In the genomic region with DNA sequence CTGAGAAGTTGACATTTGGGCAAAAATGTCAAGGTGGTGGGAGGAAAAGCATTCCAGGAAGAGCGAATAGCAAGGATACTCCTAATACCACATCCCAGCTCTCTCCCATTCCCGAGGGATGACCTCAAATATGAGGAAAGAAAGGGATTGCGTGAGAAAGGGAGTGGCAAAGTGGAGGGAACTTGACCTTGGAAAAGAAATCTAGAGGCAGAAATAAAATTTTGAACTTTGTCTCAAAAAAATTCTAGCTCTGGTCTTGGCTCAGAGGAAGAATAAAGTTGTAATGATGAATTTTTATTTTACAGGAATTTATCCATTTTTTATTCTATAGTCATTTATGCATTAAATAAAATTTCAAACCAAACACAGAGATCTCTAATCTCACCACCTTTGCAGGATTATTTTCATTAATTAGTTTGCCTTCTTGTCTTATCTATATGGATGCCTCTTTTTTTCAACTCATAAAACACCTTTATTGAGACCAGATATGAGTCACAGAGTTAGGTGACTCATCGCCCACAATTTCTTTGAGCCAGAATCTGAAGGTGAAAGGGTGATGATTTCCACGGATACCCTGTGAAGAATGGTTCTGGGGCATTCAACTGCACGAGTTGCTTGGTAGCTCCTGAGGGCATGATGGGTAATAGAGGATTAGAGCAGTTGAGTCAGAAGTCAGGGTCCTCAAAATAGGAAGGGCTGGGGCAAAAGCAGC, we compare ENCODE assay signal across 8 cellular contexts.
DNase-seq lines count a peak whose midpoint lies in the region; ATAC-seq, FAIRE-seq and TF ChIP-seq lines count a peak whose summit lies in the region.

No MANE protein-coding gene starts in this region.

- BruUV-seq in mammary epithelial cell (replicated peaks; lab: Mats Ljungman, UMichigan): no TSS peak

- in situ Hi-C loops in mammary epithelial cell (cut with MboI; ENCODE audit: low sequenced_read_pairs in 2 of 2): no loop called here

- 0 out of 6 replicates have a peak overlapping the region, but pooled peaks of 1 of the 2 experiments have one; percentile 27 for H3K27ac ChIP-seq in A549
- no peak overlapping the region for H3K27ac ChIP-seq in mammary epithelial cell (ENCODE audit: insufficient read depth, low read depth, low read length)

- TF ChIP-seq EP300 in A549 (IDR thresholded peaks at IDR 0.05): no peak

- CTCF ChIA-PET in A549 (lab: Yijun Ruan, JAX) (interaction anchor here (1.0 to 1.2 kb wide), 3 partner anchors 12 to 174 kb away, joined by 3 to 4 read pairs (median 3); no protein-coding TSS in a partner anchor), mammary epithelial cell (lab: Charles Lee; ENCODE audit: low non-redundant PET) (no interaction called here)

- peaks cover 17% of the 10 kb centered on the region for H3K4me1 ChIP-seq in A549
- peaks cover 13% of the 10 kb centered on the region for H3K4me1 ChIP-seq in mammary epithelial cell (ENCODE audit: insufficient read depth, low read length)

- H3K4me2 ChIP-seq in A549 (peak overlapping the region; percentile 38), mammary epithelial cell (ENCODE audit: insufficient read depth, low read depth, low read length) (no peak overlapping the region)

- H3K4me3 ChIP-seq in A549: no peak overlapping the region
- no peak overlapping the region for H3K4me3 ChIP-seq in mammary epithelial cell (replicated peaks in 1 of 3; ENCODE audit: insufficient read depth in 1 of 3, low read depth in 2 of 3, low read length in 3 of 3)

- no peaks in the 10 kb centered on the region for H4K20me1 ChIP-seq in mammary epithelial cell (ENCODE audit: insufficient read depth, low read length)

- H3K27me3 ChIP-seq in mammary epithelial cell (ENCODE audit: insufficient read depth, low read length): no peaks in the 10 kb centered on the region

- POLR2A ChIA-PET in A549 (lab: Yijun Ruan, JAX): no interaction called here

- ATAC-seq in A549: peak; percentile 57 to 66; a peak in 3 of 6 replicates

- WGBS in A549 (ENCODE audit: missing lambda C conversion rate): 26% methylated on average over 6 of the region's 6 CpGs
- WGBS in mammary epithelial cell (ENCODE audit: low coverage, missing lambda C conversion rate): 36% methylated on average over 6 of the region's 6 CpGs

- no peak for FAIRE-seq in A549 (lab: Jason Lieb, UNC)
- FAIRE-seq in H54 (lab: Jason Lieb, UNC): no peak

- H3K9me3 ChIP-seq in A549 (peaks cover 7% of the 10 kb centered on the region; the same call in 2 of the 3 replicates), mammary epithelial cell (replicated peaks; ENCODE audit: insufficient read depth, low read length) (no peaks in the 10 kb centered on the region)

- intact Hi-C loops in mammary epithelial cell (cut with micrococcal nuclease): no loop called here

- no peaks in the 10 kb centered on the region for H3K79me2 ChIP-seq in mammary epithelial cell (ENCODE audit: insufficient read depth, low read length)

- TF ChIP-seq POLR2A in A549 (IDR thresholded peaks at IDR 0.05; ENCODE audit: low read length): no peak
- no peak for TF ChIP-seq POLR2A in H54 (IDR thresholded peaks at IDR 0.05; ENCODE audit: low read depth, low read length)

- no peak overlapping the region for H3K9ac ChIP-seq in mammary epithelial cell (ENCODE audit: insufficient read depth, low read length)

- no peak overlapping the region for H2AFZ ChIP-seq in mammary epithelial cell (ENCODE audit: low read depth, low read length)

- TF ChIP-seq RAD21 in A549 (conservative IDR thresholded peaks at IDR 0.05 in 1 of 2, IDR thresholded peaks at IDR 0.05 in 1 of 2): no peak

- dilution Hi-C loops in mammary epithelial cell (cut with HindIII; ENCODE audit: low sequenced_read_pairs): no loop called here

- no peaks in the 10 kb centered on the region for H3K36me3 ChIP-seq in mammary epithelial cell (ENCODE audit: insufficient read depth, low read length)

- TF ChIP-seq CTCF in A549 (IDR thresholded peaks at IDR 0.05): no peak
- no peak for TF ChIP-seq CTCF in mammary epithelial cell (conservative IDR thresholded peaks at IDR 0.05 in 1 of 2, IDR thresholded peaks at IDR 0.05 in 1 of 2; ENCODE audit: extremely low read depth in 1 of 2, insufficient read depth in 1 of 2, low read depth in 1 of 2, low read length in 2 of 2)

- DNase-seq in A549 (ENCODE audit: low read depth in 1 of 2, low spot score in 1 of 2) (peak; percentile 32 to 35), H54 (ENCODE audit: insufficient read length, low spot score) (peak; percentile 18), T-helper 9 cell (peak; percentile 32), mammary epithelial cell (peak; percentile 87), NCI-H1092 (lab: John Stamatoyannopoulos, UW) (no peak), NCI-H82 treated with DMSO at 0.1 percent for 48 hours (lab: John Stamatoyannopoulos, UW; ENCODE audit: unreplicated experiment) (no peak), RPMI8226 (no peak)
- peak; percentile 39 to 65 (median 55) for DNase-seq in stimulated activated CD4-positive, alpha-beta T cell treated with anti-CD3 and anti-CD28 coated beads, TNF-alpha, amount 100 ng/mL, for 48 hours (ENCODE audit: low read depth in 3 of 3)

TF ChIP-seq in A549, 52 proteins besides CTCF, POLR2A, EP300 and RAD21:
- TF ChIP-seq CBX8 (IDR thresholded peaks at IDR 0.05): no peak
- TF ChIP-seq HEYL (CRISPR knock-in tag; IDR thresholded peaks at IDR 0.05): no peak
- TF ChIP-seq ESRRA (IDR thresholded peaks at IDR 0.05; ENCODE audit: borderline replicate concordance, low read length): no peak
- peak; percentile 82 for TF ChIP-seq FOSL2 (IDR thresholded peaks at IDR 0.05)
- peak; percentile 93 for TF ChIP-seq FOSL2 (CRISPR knock-in tag; IDR thresholded peaks at IDR 0.05)
- TF ChIP-seq, protein P1, sequence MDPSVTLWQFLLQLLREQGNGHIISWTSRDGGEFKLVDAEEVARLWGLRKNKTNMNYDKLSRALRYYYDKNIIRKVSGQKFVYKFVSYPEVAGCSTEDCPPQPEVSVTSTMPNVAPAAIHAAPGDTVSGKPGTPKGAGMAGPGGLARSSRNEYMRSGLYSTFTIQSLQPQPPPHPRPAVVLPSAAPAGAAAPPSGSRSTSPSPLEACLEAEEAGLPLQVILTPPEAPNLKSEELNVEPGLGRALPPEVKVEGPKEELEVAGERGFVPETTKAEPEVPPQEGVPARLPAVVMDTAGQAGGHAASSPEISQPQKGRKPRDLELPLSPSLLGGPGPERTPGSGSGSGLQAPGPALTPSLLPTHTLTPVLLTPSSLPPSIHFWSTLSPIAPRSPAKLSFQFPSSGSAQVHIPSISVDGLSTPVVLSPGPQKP (IDR thresholded peaks at IDR 0.05; ENCODE audit: low read depth, low read length): no peak
- no peak for TF ChIP-seq CEBPB (IDR thresholded peaks at IDR 0.05)
- TF ChIP-seq JUNB (IDR thresholded peaks at IDR 0.05): peak; percentile 79
- TF ChIP-seq, protein P2, sequence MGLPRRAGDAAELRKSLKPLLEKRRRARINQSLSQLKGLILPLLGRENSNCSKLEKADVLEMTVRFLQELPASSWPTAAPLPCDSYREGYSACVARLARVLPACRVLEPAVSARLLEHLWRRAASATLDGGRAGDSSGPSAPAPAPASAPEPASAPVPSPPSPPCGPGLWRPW (IDR thresholded peaks at IDR 0.05): 0 out of 2 replicates have a peak, but pooled peaks have one; percentile 4
- TF ChIP-seq, protein P3, sequence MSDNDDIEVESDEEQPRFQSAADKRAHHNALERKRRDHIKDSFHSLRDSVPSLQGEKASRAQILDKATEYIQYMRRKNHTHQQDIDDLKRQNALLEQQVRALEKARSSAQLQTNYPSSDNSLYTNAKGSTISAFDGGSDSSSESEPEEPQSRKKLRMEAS (IDR thresholded peaks at IDR 0.05): no peak

Comparison
In these comparisons a context has a peak if more than half of its experiments do, and no peak if none do; other contexts are left out.
1. DNase-seq: peak in A549 (2 of 2), H54 (single experiment), T-helper 9 cell (single experiment), mammary epithelial cell (single experiment) and stimulated activated CD4-positive, alpha-beta T cell treated with anti-CD3 and anti-CD28 coated beads, TNF-alpha, amount 100 ng/mL, for 48 hours (3 of 3); none in NCI-H1092 (single experiment), NCI-H82 treated with DMSO at 0.1 percent for 48 hours (single experiment) and RPMI8226 (single experiment).